ENCODE assay signal across 23 cellular contexts in the genomic region with DNA sequence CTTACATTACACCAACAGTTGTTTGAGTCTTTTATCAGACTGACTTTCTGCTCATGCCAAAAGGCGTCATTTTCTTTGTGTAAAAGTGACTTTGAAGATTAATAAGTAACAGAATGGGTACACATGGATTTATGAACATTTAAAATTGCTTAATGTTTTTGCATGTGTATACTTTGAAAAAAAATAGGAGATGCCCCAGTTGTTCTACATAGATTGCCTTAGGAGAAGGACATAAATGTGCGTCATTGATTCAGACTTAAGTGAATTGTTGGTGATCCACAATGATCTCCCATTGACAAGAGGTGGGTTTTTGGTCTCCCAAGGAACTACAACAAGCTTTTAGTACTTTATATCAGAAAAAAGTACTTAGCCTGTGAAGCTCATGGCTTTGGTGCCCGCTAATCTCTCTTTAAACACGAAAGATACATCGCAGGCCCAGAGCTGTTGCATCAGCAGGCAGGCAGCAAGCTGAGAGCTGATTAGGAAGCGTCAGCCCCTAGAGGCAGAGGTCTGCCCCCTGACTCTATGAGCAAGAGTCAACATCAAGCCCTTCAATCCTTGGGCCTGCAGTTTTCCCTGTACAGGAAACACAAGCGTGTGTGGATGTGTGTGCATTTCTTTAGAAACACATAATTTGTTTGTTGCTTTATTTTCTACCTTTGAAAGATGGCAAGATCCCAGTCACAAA. TPM values are rescaled to one million over a fixed set of nuclear protein-coding genes. Genes with fewer than 3 reads are reported as not detected.
A peak's percentile ranks its signal among the peaks of the same experiment; 100 is the strongest.
DNase-seq lines count a peak whose midpoint lies in the region; ATAC-seq and TF ChIP-seq lines count a peak whose summit lies in the region.
"Had no signal": no experiment of that assay in that cellular context is flagged by ENCODE, and none has a peak within 500 bp of the region (broad histone marks: within the 10 kb centered on the region; RNA-seq: fewer than 3 reads in every experiment).

No MANE protein-coding gene starts in this region.

- no peak for TF ChIP-seq CTCF in fibroblast of pulmonary artery (IDR thresholded peaks at IDR 0.05; ENCODE audit: low read length, missing control alignments)

- H3K27me3 ChIP-seq in aorta (ENCODE audit: control insufficient read depth in 1 of 2, insufficient read depth in 2 of 2, low read length in 1 of 2): no peaks in the 10 kb centered on the region
- H3K27me3 ChIP-seq: neutrophil, SJSA1 had no signal

- 58% methylated on average over 4 to 5 of the region's 7 CpGs for WGBS in mesodermal cell (ENCODE audit: insufficient coverage in 2 of 2), 2 experiments
- WGBS in aorta, 2 donors: 68 to 71% methylated on average over 7 of the region's 7 CpGs

- H3K9me3 ChIP-seq in mesodermal cell (ENCODE audit: control insufficient read depth, low read length) (no peaks in the 10 kb centered on the region), aorta (ENCODE audit: control insufficient read depth, low read length) (no peaks in the 10 kb centered on the region)
- H3K9me3 ChIP-seq: neutrophil, SJSA1 had no signal

- H3K36me3 ChIP-seq in mesodermal cell (ENCODE audit: control insufficient read depth, insufficient read depth, low read length) (no peaks in the 10 kb centered on the region), aorta (ENCODE audit: control insufficient read depth in 1 of 2, insufficient read depth in 2 of 2, low read length in 1 of 2) (no peaks in the 10 kb centered on the region)
- H3K36me3 ChIP-seq: neutrophil, SJSA1 had no signal

- no peak for ATAC-seq in aorta (ENCODE audit: low FRiP score)
- ATAC-seq: activated naive CD8-positive, alpha-beta T cell treated with anti-CD3 and anti-CD28 coated beads, Interleukin-2, amount 50 U/mL, for 24 hours had no signal

- H3K27ac ChIP-seq in mesodermal cell (ENCODE audit: low read depth, low read length, severe bottlenecking): peak overlapping the region; percentile 87
- peak overlapping the region; percentile 44 to 86 for H3K27ac ChIP-seq in aorta (ENCODE audit: low read depth in 1 of 2, low read length in 2 of 2)
- H3K27ac ChIP-seq: neutrophil, SJSA1, skin epidermis had no signal

- intact Hi-C loops in aorta (cut with DNase I): no loop called here

- H3K4me1 ChIP-seq in mesodermal cell (ENCODE audit: control insufficient read depth, insufficient read depth, low read length, poor library complexity, severe bottlenecking) (peaks cover 3% of the 10 kb centered on the region), aorta (ENCODE audit: control insufficient read depth in 1 of 2, insufficient read depth in 2 of 2, low read length in 2 of 2) (peaks cover 11 to 21% of the 10 kb centered on the region in 2 donors)
- H3K4me1 ChIP-seq: SJSA1 had no signal

- DNase-seq in NCI-H82 (lab: John Stamatoyannopoulos, UW) (peak; percentile 34), NCI-H82 treated with DMSO at 0.1 percent for 48 hours (lab: John Stamatoyannopoulos, UW; ENCODE audit: unreplicated experiment) (no peak), fibroblast of pulmonary artery (ENCODE audit: low read depth) (peak; percentile 37), aorta (no peak), hippocampal formation (lab: John Stamatoyannopoulos, UW) (no peak), globus pallidus (ENCODE audit: low spot score) (no peak), pons (ENCODE audit: low spot score) (no peak)
- DNase-seq: activated CD4-positive, alpha-beta T cell treated with anti-CD3 and anti-CD28 coated beads, Interleukin-2, amount 50 U/mL, for 4 hours; activated naive CD8-positive, alpha-beta T cell treated with anti-CD3 and anti-CD28 coated beads, Interleukin-2, amount 50 U/mL, for 24 hours; activated T-cell treated with anti-CD3 and anti-CD28 coated beads, Interleukin-2, amount 50 U/mL, for 48 hours; CD4-positive, alpha-beta memory T cell; EL; HFFc6; Karpas-422; NCI-H1436; NCI-H2227 treated with DMSO at 0.1 percent for 48 hours; stimulated activated naive CD4-positive, alpha-beta T cell; T1000 had no signal

- H3K4me3 ChIP-seq in fibroblast of pulmonary artery (replicated peaks; ENCODE audit: low read depth, low read length) (no peak overlapping the region), mesodermal cell (ENCODE audit: extremely low read depth, insufficient read depth, low read length, poor library complexity, severe bottlenecking) (no peak overlapping the region), aorta (ENCODE audit: low read length in 2 of 2) (no peak overlapping the region)
- H3K4me3 ChIP-seq: SJSA1, skin epidermis had no signal

RNA-seq across cellular contexts. Expression of a gene that starts 45.9 kb away (rescaled TPM):
- polyA plus RNA-seq in mesodermal cell (2013, experiment 1 of 2): 1.8 TPM
- 2.2 TPM for polyA plus RNA-seq in mesodermal cell (2013, experiment 2 of 2)
- 10 to 100 TPM; 48.4 to 61.0 TPM for total RNA-seq in aorta
- 10 to 100 TPM; 28.1 to 33.2 TPM for polyA plus RNA-seq in aorta
- total RNA-seq: A172; CD4-positive, alpha-beta memory T cell; HFFc6; SJSA1 had no signal

Comparison
In these comparisons a context has a peak if more than half of its experiments do, and no peak if none do; other contexts are left out.
1. DNase-seq: peak in NCI-H82 (single experiment) and fibroblast of pulmonary artery (single experiment); none in NCI-H82 treated with DMSO at 0.1 percent for 48 hours (single experiment), aorta (0 of 2), hippocampal formation (0 of 2), globus pallidus (single experiment) and pons (single experiment).